In genomic region chr2:184402381-184402780, GRCh38 we compare ENCODE assay signal across 17 cellular contexts.
DNase-seq lines count a peak whose midpoint lies in the region; ATAC-seq, FAIRE-seq and TF ChIP-seq lines count a peak whose summit lies in the region.
"Had no signal": no experiment of that assay in that cellular context is flagged by ENCODE, and none has a peak within 500 bp of the region (broad histone marks: within the 10 kb centered on the region; RNA-seq: fewer than 3 reads in every experiment).

No MANE protein-coding gene starts in this region.

- no peak for TF ChIP-seq POLR2A in HCT116 (IDR thresholded peaks at IDR 0.05; ENCODE audit: borderline replicate concordance, extremely low read depth, insufficient read depth, insufficient read length)

- H3K4me3 ChIP-seq in HCT116 (replicated peaks in 1 of 2; ENCODE audit: low read depth in 1 of 2, low read length in 2 of 2) (no peak overlapping the region), adipocyte (ENCODE audit: low read length) (no peak overlapping the region), neural cell (ENCODE audit: low read length) (no peak overlapping the region)
- H3K4me3 ChIP-seq: GM23338 had no signal

- BruUV-seq in HCT116 (replicated peaks; lab: Mats Ljungman, UMichigan): no TSS peak

- no peaks in the 10 kb centered on the region for H3K27me3 ChIP-seq in HCT116 (ENCODE audit: insufficient read depth, low read length)
- no peaks in the 10 kb centered on the region for H3K27me3 ChIP-seq in adipocyte (replicated peaks; ENCODE audit: control insufficient read depth, insufficient read depth, low read length)
- H3K27me3 ChIP-seq in neural cell (ENCODE audit: insufficient read depth, low read depth, low read length): no peaks in the 10 kb centered on the region

- no peaks in the 10 kb centered on the region for H3F3A ChIP-seq in neural cell (ENCODE audit: insufficient read depth, low read length, poor library complexity, severe bottlenecking)

- H3K4me2 ChIP-seq in HCT116 (ENCODE audit: low read length) (no peak overlapping the region), neural cell (ENCODE audit: low read length) (no peak overlapping the region)
- H3K4me2 ChIP-seq: GM23338 had no signal

- H3K27ac ChIP-seq in HCT116 (ENCODE audit: low read depth, low read length): no peak overlapping the region
- H3K27ac ChIP-seq in neural cell (ENCODE audit: low read length): no peak overlapping the region

- intact Hi-C loops in HCT116 (cut with micrococcal nuclease): no loop called here

- H3K4me1 ChIP-seq in HCT116 (ENCODE audit: control insufficient read depth in 1 of 2, insufficient read depth in 2 of 2, low read length in 2 of 2) (no peaks in the 10 kb centered on the region), adipocyte (ENCODE audit: control insufficient read depth, insufficient read depth, low read length) (no peaks in the 10 kb centered on the region)

- H3K4me3 Mint-ChIP-seq in stimulated activated effector memory CD8-positive, alpha-beta T cell treated with anti-CD3 and anti-CD28 coated beads, Interleukin-12 subunit alpha, Interleukin-12 subunit beta, amount 100 ng/mL, for 72 hours: no peak overlapping the region
- H3K4me3 Mint-ChIP-seq: B cell; CD4-positive, alpha-beta T cell; GM23338 had no signal

- H3K27ac Mint-ChIP-seq in stimulated activated effector memory CD8-positive, alpha-beta T cell treated with anti-CD3 and anti-CD28 coated beads, Interleukin-12 subunit alpha, Interleukin-12 subunit beta, amount 100 ng/mL, for 72 hours: no peak overlapping the region
- H3K27ac Mint-ChIP-seq: B cell; CD4-positive, alpha-beta T cell; GM23338 had no signal

- TF ChIP-seq RAD21 in HCT116 (IDR thresholded peaks at IDR 0.05; ENCODE audit: low read depth): no peak
- no peak for TF ChIP-seq RAD21 in neural cell (conservative IDR thresholded peaks at IDR 0.05)

- TF ChIP-seq CTCF in D721Med (IDR thresholded peaks at IDR 0.05; ENCODE audit: insufficient read depth, missing control alignments) (no peak), HCT116 (IDR thresholded peaks at IDR 0.05 in 2 of 3, conservative IDR thresholded peaks at IDR 0.05 in 1 of 3; ENCODE audit: borderline replicate concordance in 1 of 3, insufficient read depth in 1 of 3, low read depth in 2 of 3, low read length in 2 of 3) (no peak), neural cell (IDR thresholded peaks at IDR 0.05; ENCODE audit: poor library complexity, severe bottlenecking) (no peak)

- RAD21 ChIA-PET in HCT116 (lab: Charles Lee; ENCODE audit: low non-redundant PET in 1 of 2, low total read pairs in 2 of 2, uncharacterized antibody in 2 of 2, unreplicated experiment in 2 of 2): no interaction called here

- H3K9me3 ChIP-seq in HCT116 (ENCODE audit: control insufficient read depth in 1 of 2, insufficient read depth in 1 of 2, low read depth in 1 of 2, low read length in 2 of 2) (no peaks in the 10 kb centered on the region), adipocyte (ENCODE audit: control insufficient read depth, low read length) (peaks cover 5% of the 10 kb centered on the region), neural cell (ENCODE audit: low read length) (no peaks in the 10 kb centered on the region)

- ATAC-seq in HCT116: no peak
- no peak for ATAC-seq in GM18858 (IDR thresholded peaks at IDR 0.05; ENCODE audit: unreplicated experiment)
- ATAC-seq in stimulated activated effector memory CD8-positive, alpha-beta T cell treated with anti-CD3 and anti-CD28 coated beads, Interleukin-12 subunit alpha, Interleukin-12 subunit beta, amount 100 ng/mL, for 72 hours: no peak
- ATAC-seq: GM23338 had no signal

- no peaks in the 10 kb centered on the region for H3K79me2 ChIP-seq in HCT116 (ENCODE audit: insufficient read depth, low read length)
- H3K79me2 ChIP-seq in neural cell (replicated peaks; ENCODE audit: insufficient read depth, low read length): no peaks in the 10 kb centered on the region

- peaks cover 6% of the 10 kb centered on the region for H3K9me3 Mint-ChIP-seq in stimulated activated effector memory CD8-positive, alpha-beta T cell treated with anti-CD3 and anti-CD28 coated beads, Interleukin-12 subunit alpha, Interleukin-12 subunit beta, amount 100 ng/mL, for 72 hours

- FAIRE-seq in D721Med (lab: Jason Lieb, UNC): peak; percentile 76
- FAIRE-seq: GM18507 had no signal

- H3K9ac ChIP-seq in HCT116 (ENCODE audit: low read length) (no peak overlapping the region), adipocyte (ENCODE audit: low read length) (no peak overlapping the region), neural cell (ENCODE audit: low read length) (no peak overlapping the region)

- no peak for DNase-seq in D721Med (ENCODE audit: insufficient read length, low spot score)
- DNase-seq in HCT116 (ENCODE audit: low read depth, low spot score): no peak
- peak; percentile 2 for DNase-seq in adipocyte (ENCODE audit: low read depth)
- no peak for DNase-seq in stimulated activated CD4-positive, alpha-beta T cell treated with anti-CD3 and anti-CD28 coated beads, Interleukin-1b, Interleukin-23, amount 100 ng/mL, for 48 hours
- no peak for DNase-seq in stimulated activated effector memory CD8-positive, alpha-beta T cell treated with anti-CD3 and anti-CD28 coated beads, Interleukin-12 subunit alpha, Interleukin-12 subunit beta, amount 100 ng/mL, for 72 hours (ENCODE audit: low spot score in 2 of 2)
- DNase-seq: C1 segment of cervical spinal cord; Calu3; CD4-positive, alpha-beta T cell; DND-41; GF-D8; H7; IMR-90 had no signal

- peak; percentile 90 for TF ChIP-seq EP300 in neural cell (conservative IDR thresholded peaks at IDR 0.05; ENCODE audit: poor library complexity, severe bottlenecking)

- H3K36me3 ChIP-seq in HCT116 (ENCODE audit: control insufficient read depth in 1 of 2, insufficient read depth in 2 of 2, low read length in 2 of 2): no peaks in the 10 kb centered on the region
- H3K36me3 ChIP-seq in adipocyte (ENCODE audit: control insufficient read depth, insufficient read depth, low read length, severe bottlenecking): no peaks in the 10 kb centered on the region
- no peaks in the 10 kb centered on the region for H3K36me3 ChIP-seq in neural cell (ENCODE audit: insufficient read depth, low read length)

- no peaks in the 10 kb centered on the region for H3K36me3 Mint-ChIP-seq in stimulated activated effector memory CD8-positive, alpha-beta T cell treated with anti-CD3 and anti-CD28 coated beads, Interleukin-12 subunit alpha, Interleukin-12 subunit beta, amount 100 ng/mL, for 72 hours

- no peaks in the 10 kb centered on the region for H3K9me2 ChIP-seq in HCT116 (ENCODE audit: insufficient read depth)
- no peaks in the 10 kb centered on the region for H3K9me2 ChIP-seq in neural cell (ENCODE audit: insufficient read depth, low read length)

- POLR2A ChIA-PET in HCT116 (lab: Charles Lee): no interaction called here

- H4K20me1 ChIP-seq in HCT116 (ENCODE audit: insufficient read depth): no peaks in the 10 kb centered on the region
- no peaks in the 10 kb centered on the region for H4K20me1 ChIP-seq in neural cell (ENCODE audit: insufficient read depth)

- H3K4me1 Mint-ChIP-seq in stimulated activated effector memory CD8-positive, alpha-beta T cell treated with anti-CD3 and anti-CD28 coated beads, Interleukin-12 subunit alpha, Interleukin-12 subunit beta, amount 100 ng/mL, for 72 hours: no peaks in the 10 kb centered on the region
- H3K4me1 Mint-ChIP-seq: B cell, GM23338 had no signal

- CTCF ChIA-PET in HCT116 (lab: Charles Lee): no interaction called here

- H2AFZ ChIP-seq in HCT116 (ENCODE audit: low read depth, low read length, poor library complexity, severe bottlenecking) (no peak overlapping the region), neural cell (ENCODE audit: low read depth, low read length) (no peak overlapping the region)
- H2AFZ ChIP-seq: GM23338 had no signal

TF ChIP-seq in HCT116, 20 proteins besides CTCF, POLR2A, EP300 and RAD21 (continues in another document):
- no peak for TF ChIP-seq SP1 (IDR thresholded peaks at IDR 0.05; ENCODE audit: low read depth)
- no peak for TF ChIP-seq EZH2 (IDR thresholded peaks at IDR 0.05)
- TF ChIP-seq ATF3 (IDR thresholded peaks at IDR 0.05): no peak
- no peak for TF ChIP-seq ELF1 (IDR thresholded peaks at IDR 0.05; ENCODE audit: borderline replicate concordance, low read depth)

TF ChIP-seq in neural cell, 6 proteins besides CTCF, POLR2A, EP300 and RAD21:
- TF ChIP-seq MXI1 (conservative IDR thresholded peaks at IDR 0.05; ENCODE audit: poor library complexity, severe bottlenecking): no peak
- TF ChIP-seq REST (IDR thresholded peaks at IDR 0.05; ENCODE audit: borderline replicate concordance): peak; percentile 87
TF ChIP-seq in neural cell: peak in this region for 1.
